9 cellular contexts compared by ENCODE assay signal in genomic region chr12:50517456-50518048, GRCh38.
DNase-seq lines count a peak whose midpoint lies in the region; ATAC-seq and TF ChIP-seq lines count a peak whose summit lies in the region.
"Had no signal": no experiment of that assay in that cellular context is flagged by ENCODE, and none has a peak within 500 bp of the region (broad histone marks: within the 10 kb centered on the region; RNA-seq: fewer than 3 reads in every experiment).

No MANE protein-coding gene starts in this region.

- no peaks in the 10 kb centered on the region for H3K36me3 ChIP-seq in OCI-LY1 (ENCODE audit: insufficient read depth, low read length)

- peak; percentile 60 for ATAC-seq in GM18519 (IDR thresholded peaks at IDR 0.05; ENCODE audit: low FRiP score, unreplicated experiment)
- ATAC-seq in HG02759 (IDR thresholded peaks at IDR 0.05; ENCODE audit: unreplicated experiment), result peak; percentile 75
- peak; percentile 85 for ATAC-seq in stimulated activated effector memory CD8-positive, alpha-beta T cell treated with anti-CD3 and anti-CD28 coated beads, Interleukin-12 subunit alpha, Interleukin-12 subunit beta, amount 100 ng/mL, for 72 hours

- TF ChIP-seq CTCF in OCI-LY1 (IDR thresholded peaks at IDR 0.05; ENCODE audit: low read length) (no peak), fibroblast of pulmonary artery (IDR thresholded peaks at IDR 0.05; ENCODE audit: low read length, missing control alignments) (no peak)

- no peak overlapping the region for H3K27ac Mint-ChIP-seq in stimulated activated effector memory CD8-positive, alpha-beta T cell treated with anti-CD3 and anti-CD28 coated beads, Interleukin-12 subunit alpha, Interleukin-12 subunit beta, amount 100 ng/mL, for 72 hours
- H3K27ac Mint-ChIP-seq: T-helper 1 cell treated with Interleukin-12 subunit alpha and Interleukin-12 subunit beta and Interleukin-4 antibody, amounts not matched to agents 30 μg/mL and 1 μg/mL, for 36 hours had no signal

- H3K9me3 Mint-ChIP-seq in stimulated activated effector memory CD8-positive, alpha-beta T cell treated with anti-CD3 and anti-CD28 coated beads, Interleukin-12 subunit alpha, Interleukin-12 subunit beta, amount 100 ng/mL, for 72 hours, result no peaks in the 10 kb centered on the region
- H3K9me3 Mint-ChIP-seq: T-helper 1 cell treated with Interleukin-12 subunit alpha and Interleukin-12 subunit beta and Interleukin-4 antibody, amounts not matched to agents 30 μg/mL and 1 μg/mL, for 36 hours had no signal

- peaks cover 4% of the 10 kb centered on the region; the same call in 1 of the 2 replicates for H3F3A ChIP-seq in OCI-LY1 (ENCODE audit: insufficient read depth, low read length)

- peaks cover 45% of the 10 kb centered on the region for H3K4me1 ChIP-seq in OCI-LY1 (ENCODE audit: insufficient read depth, low read length, severe bottlenecking)

- no peaks in the 10 kb centered on the region for H3K9me2 ChIP-seq in OCI-LY1 (ENCODE audit: low read depth, low read length)

- no peaks in the 10 kb centered on the region for H3K9me3 ChIP-seq in OCI-LY1 (ENCODE audit: low read length)

- no peaks in the 10 kb centered on the region for H3K36me3 Mint-ChIP-seq in stimulated activated effector memory CD8-positive, alpha-beta T cell treated with anti-CD3 and anti-CD28 coated beads, Interleukin-12 subunit alpha, Interleukin-12 subunit beta, amount 100 ng/mL, for 72 hours

- no peak overlapping the region for H2AFZ ChIP-seq in OCI-LY1 (ENCODE audit: low read length)

- H3K79me2 ChIP-seq in OCI-LY1 (ENCODE audit: insufficient read depth, low read length), result 0 out of 2 replicates have a peak, but pooled peaks cover 10% of the 10 kb centered on the region

- H3K4me3 Mint-ChIP-seq in stimulated activated effector memory CD8-positive, alpha-beta T cell treated with anti-CD3 and anti-CD28 coated beads, Interleukin-12 subunit alpha, Interleukin-12 subunit beta, amount 100 ng/mL, for 72 hours, result no peak overlapping the region
- H3K4me3 Mint-ChIP-seq: T-helper 1 cell treated with Interleukin-12 subunit alpha and Interleukin-12 subunit beta and Interleukin-4 antibody, amounts not matched to agents 30 μg/mL and 1 μg/mL, for 36 hours had no signal

- peak overlapping the region; percentile 18; the same call in 1 of the 2 replicates for H3K4me2 ChIP-seq in OCI-LY1 (ENCODE audit: low read length)

- peak overlapping the region; percentile 19 for H3K27ac ChIP-seq in OCI-LY1 (ENCODE audit: low read depth, low read length, poor library complexity, severe bottlenecking)

- H4K20me1 ChIP-seq in OCI-LY1 (ENCODE audit: insufficient read depth, low read length), result no peaks in the 10 kb centered on the region

- H3K4me1 Mint-ChIP-seq in stimulated activated effector memory CD8-positive, alpha-beta T cell treated with anti-CD3 and anti-CD28 coated beads, Interleukin-12 subunit alpha, Interleukin-12 subunit beta, amount 100 ng/mL, for 72 hours, result peaks cover 26% of the 10 kb centered on the region

- H3K4me3 ChIP-seq in OCI-LY1 (ENCODE audit: low read depth, low read length, poor library complexity, severe bottlenecking) (no peak overlapping the region), fibroblast of pulmonary artery (replicated peaks; ENCODE audit: low read depth, low read length) (peak overlapping the region; percentile 24)

- DNase-seq in fibroblast of pulmonary artery (ENCODE audit: low read depth) (peak; percentile 47), 8988T (no peak), HuH-7.5 (ENCODE audit: low spot score) (no peak)
- no peak for DNase-seq in stimulated activated effector memory CD8-positive, alpha-beta T cell treated with anti-CD3 and anti-CD28 coated beads, Interleukin-12 subunit alpha, Interleukin-12 subunit beta, amount 100 ng/mL, for 72 hours (ENCODE audit: low spot score in 2 of 2)
- DNase-seq in stimulated activated CD4-positive, alpha-beta T cell treated with anti-CD3 and anti-CD28 coated beads, Interleukin-1b, Interleukin-23, amount 100 ng/mL, for 48 hours, result no peak

- no peaks in the 10 kb centered on the region for H3K27me3 ChIP-seq in OCI-LY1 (ENCODE audit: insufficient read depth, low read length)

- no peak overlapping the region for H3K9ac ChIP-seq in OCI-LY1 (ENCODE audit: low read length)
